ENCODE assay signal across 34 cellular contexts in genomic region chr10:105192146-105192545, GRCh38.
"Had no signal": no experiment of that assay in that cellular context is flagged by ENCODE, and none has a peak within 500 bp of the region (broad histone marks: within the 10 kb centered on the region; RNA-seq: fewer than 3 reads in every experiment).

No MANE protein-coding gene starts in this region.

- H3K36me3 Mint-ChIP-seq: activated CD4-positive, alpha-beta memory T cell treated with anti-CD3 and anti-CD28 coated beads for 36 hours; activated naive CD4-positive, alpha-beta T cell treated with anti-CD3 and anti-CD28 coated beads, Interleukin-2, amount 50 U/mL, for 72 hours; activated naive CD8-positive, alpha-beta T cell treated with anti-CD3 and anti-CD28 coated beads for 36 hours had no signal

- H3K4me3 ChIP-seq: adrenal gland, body of pancreas had no signal

- H3K27me3 ChIP-seq: adrenal gland, body of pancreas, brain microvascular endothelial cell had no signal

- H3K27ac Mint-ChIP-seq: activated B cell treated with CpG ODN at 0.5 μM for 24 hours; activated CD4-positive, alpha-beta memory T cell treated with anti-CD3 and anti-CD28 coated beads for 36 hours; activated CD4-positive, alpha-beta T cell treated with anti-CD3 and anti-CD28 coated beads, Interleukin-2, amount 10 ng/mL, durations not matched to agents 24 days and 14 days; activated CD8-positive, alpha-beta T cell treated with anti-CD3 and anti-CD28 coated beads for 36 hours; activated naive CD4-positive, alpha-beta T cell treated with anti-CD3 and anti-CD28 coated beads for 36 hours; activated naive CD4-positive, alpha-beta T cell treated with anti-CD3 and anti-CD28 coated beads, Interleukin-2, amount 50 U/mL, for 72 hours; activated naive CD8-positive, alpha-beta T cell treated with anti-CD3 and anti-CD28 coated beads for 36 hours; activated T-cell treated with anti-CD3 and anti-CD28 coated beads, Interleukin-2, amount 50 U/mL, for 72 hours; activated T-helper 1 cell treated with anti-CD3 and anti-CD28 coated beads, Interleukin-12 subunit alpha, Interleukin-12 subunit beta, Interleukin-2, Interleukin-4 antibody, amounts not matched to agents 30 ng/mL and 10 ng/mL and 1 ng/mL, durations not matched to agents 14 hours and 24 hours and 36 hours; activated T-helper 17 cell treated with anti-CD3 and anti-CD28 coated beads, Interleukin-2, amount 50 U/mL, for 72 hours; T-helper 1 cell treated with Interleukin-12 subunit alpha and Interleukin-12 subunit beta and Interleukin-4 antibody, amounts not matched to agents 30 μg/mL and 1 μg/mL, for 36 hours; T-helper 2 cell treated with Interferon-gamma antibody and Interleukin-4, amounts not matched to agents 5 μg/mL and 100 μg/mL, for 36 hours had no signal

- DNase-seq: activated B cell treated with CpG ODN at 0.5 μM for 24 hours; activated CD4-positive, alpha-beta memory T cell treated with anti-CD3 and anti-CD28 coated beads for 36 hours; activated CD4-positive, alpha-beta T cell treated with anti-CD3 and anti-CD28 coated beads for 4 hours; activated CD4-positive, alpha-beta T cell treated with anti-CD3 and anti-CD28 coated beads, Interleukin-2, amount 10 ng/mL, durations not matched to agents 24 days and 14 days; activated CD4-positive, alpha-beta T cell treated with anti-CD3 and anti-CD28 coated beads, Interleukin-2, amount 50 U/mL, for 1 hour; activated CD4-positive, alpha-beta T cell treated with anti-CD3 and anti-CD28 coated beads, Interleukin-2, amount 50 U/mL, for 4 hours; activated CD4-positive, CD25-positive, alpha-beta regulatory T cell treated with anti-CD3 and anti-CD28 coated beads, Interleukin-2, amount 50 U/mL, for 72 hours; activated CD8-positive, alpha-beta memory T cell treated with anti-CD3 and anti-CD28 coated beads, Interleukin-2, amount 50 U/mL, for 4 hours; activated CD8-positive, alpha-beta T cell treated with anti-CD3 and anti-CD28 coated beads for 36 hours; activated effector memory CD4-positive, alpha-beta T cell treated with anti-CD3 and anti-CD28 coated beads, Interleukin-2, amount 50 U/mL, for 16 hours; activated gamma-delta T cell treated with Interleukin-2 at 50 U/mL for 16 hours; activated naive CD4-positive, alpha-beta T cell; activated naive CD4-positive, alpha-beta T cell treated with anti-CD3 and anti-CD28 coated beads for 36 hours; activated naive CD4-positive, alpha-beta T cell treated with anti-CD3 and anti-CD28 coated beads, Interleukin-2, amount 50 U/mL, for 16 hours; activated naive CD8-positive, alpha-beta T cell treated with anti-CD3 and anti-CD28 coated beads for 36 hours; activated T-cell treated with anti-CD3 and anti-CD28 coated beads for 4 hours; activated T-cell treated with anti-CD3 and anti-CD28 coated beads, Interleukin-2, amount 50 U/mL, for 1 hour; activated T-cell treated with anti-CD3 and anti-CD28 coated beads, Interleukin-2, amount 50 U/mL, for 4 hours; activated T-cell treated with anti-CD3 and anti-CD28 coated beads, Interleukin-2, amount 50 U/mL, for 72 hours; adrenal gland; amniotic stem cell; aorta; body of pancreas; brain microvascular endothelial cell; central memory CD4-positive, alpha-beta T cell; T-helper 1 cell; T-helper 2 cell; T-helper 9 cell had no signal

- H3K27ac ChIP-seq: adrenal gland, body of pancreas, brain microvascular endothelial cell, VCaP had no signal

- H3K9me3 Mint-ChIP-seq: activated B cell treated with CpG ODN at 0.5 μM for 24 hours; activated CD4-positive, alpha-beta memory T cell treated with anti-CD3 and anti-CD28 coated beads for 36 hours; activated CD4-positive, alpha-beta T cell treated with anti-CD3 and anti-CD28 coated beads, Interleukin-2, amount 10 ng/mL, durations not matched to agents 24 days and 14 days; activated CD8-positive, alpha-beta T cell treated with anti-CD3 and anti-CD28 coated beads for 36 hours; activated naive CD4-positive, alpha-beta T cell treated with anti-CD3 and anti-CD28 coated beads for 36 hours; activated naive CD4-positive, alpha-beta T cell treated with anti-CD3 and anti-CD28 coated beads, Interleukin-2, amount 50 U/mL, for 72 hours; activated naive CD8-positive, alpha-beta T cell treated with anti-CD3 and anti-CD28 coated beads for 36 hours; activated T-cell treated with anti-CD3 and anti-CD28 coated beads, Interleukin-2, amount 50 U/mL, for 4 hours; activated T-helper 1 cell treated with anti-CD3 and anti-CD28 coated beads, Interleukin-12 subunit alpha, Interleukin-12 subunit beta, Interleukin-2, Interleukin-4 antibody, amounts not matched to agents 30 ng/mL and 10 ng/mL and 1 ng/mL, durations not matched to agents 14 hours and 24 hours and 36 hours; T-helper 1 cell treated with Interleukin-12 subunit alpha and Interleukin-12 subunit beta and Interleukin-4 antibody, amounts not matched to agents 30 μg/mL and 1 μg/mL, for 36 hours; T-helper 2 cell treated with Interferon-gamma antibody and Interleukin-4, amounts not matched to agents 5 μg/mL and 100 μg/mL, for 36 hours had no signal

- H3K4me3 Mint-ChIP-seq: activated B cell treated with CpG ODN at 0.5 μM for 24 hours; activated CD4-positive, alpha-beta memory T cell treated with anti-CD3 and anti-CD28 coated beads for 36 hours; activated CD4-positive, alpha-beta T cell treated with anti-CD3 and anti-CD28 coated beads, Interleukin-2, amount 10 ng/mL, durations not matched to agents 24 days and 14 days; activated CD8-positive, alpha-beta T cell treated with anti-CD3 and anti-CD28 coated beads for 36 hours; activated naive CD4-positive, alpha-beta T cell treated with anti-CD3 and anti-CD28 coated beads for 36 hours; activated naive CD8-positive, alpha-beta T cell treated with anti-CD3 and anti-CD28 coated beads for 36 hours; activated T-cell treated with anti-CD3 and anti-CD28 coated beads, Interleukin-2, amount 50 U/mL, for 4 hours; activated T-cell treated with anti-CD3 and anti-CD28 coated beads, Interleukin-2, amount 50 U/mL, for 72 hours; activated T-helper 1 cell treated with anti-CD3 and anti-CD28 coated beads, Interleukin-12 subunit alpha, Interleukin-12 subunit beta, Interleukin-2, Interleukin-4 antibody, amounts not matched to agents 30 ng/mL and 10 ng/mL and 1 ng/mL, durations not matched to agents 14 hours and 24 hours and 36 hours; activated T-helper 17 cell treated with anti-CD3 and anti-CD28 coated beads, Interleukin-2, amount 50 U/mL, for 72 hours; T-helper 1 cell treated with Interleukin-12 subunit alpha and Interleukin-12 subunit beta and Interleukin-4 antibody, amounts not matched to agents 30 μg/mL and 1 μg/mL, for 36 hours; T-helper 2 cell treated with Interferon-gamma antibody and Interleukin-4, amounts not matched to agents 5 μg/mL and 100 μg/mL, for 36 hours had no signal

- H3K4me1 ChIP-seq: adrenal gland, body of pancreas had no signal

- H3K36me3 ChIP-seq: adrenal gland, brain microvascular endothelial cell had no signal

- H3K27me3 Mint-ChIP-seq: activated B cell treated with CpG ODN at 0.5 μM for 24 hours; activated CD4-positive, alpha-beta memory T cell treated with anti-CD3 and anti-CD28 coated beads for 36 hours; activated CD4-positive, alpha-beta T cell treated with anti-CD3 and anti-CD28 coated beads, Interleukin-2, amount 10 ng/mL, durations not matched to agents 24 days and 14 days; activated CD8-positive, alpha-beta T cell treated with anti-CD3 and anti-CD28 coated beads for 36 hours; activated naive CD8-positive, alpha-beta T cell treated with anti-CD3 and anti-CD28 coated beads for 36 hours had no signal

- H3K9me3 ChIP-seq: adrenal gland, body of pancreas had no signal

- H3K4me1 Mint-ChIP-seq: activated B cell treated with CpG ODN at 0.5 μM for 24 hours; activated CD4-positive, alpha-beta T cell treated with anti-CD3 and anti-CD28 coated beads, Interleukin-2, amount 10 ng/mL, durations not matched to agents 24 days and 14 days; activated naive CD8-positive, alpha-beta T cell treated with anti-CD3 and anti-CD28 coated beads for 36 hours; activated T-helper 17 cell treated with anti-CD3 and anti-CD28 coated beads, Interleukin-2, amount 50 U/mL, for 72 hours had no signal
